ENCODE assay signal across 12 cellular contexts in genomic region chr13:33757713-33758112, GRCh38.
DNase-seq lines count a peak whose midpoint lies in the region; ATAC-seq and FAIRE-seq lines count a peak whose summit lies in the region.
"Had no signal": no experiment of that assay in that cellular context is flagged by ENCODE, and none has a peak within 500 bp of the region (broad histone marks: within the 10 kb centered on the region; RNA-seq: fewer than 3 reads in every experiment).

No MANE protein-coding gene starts in this region.

- peaks cover 4 to 5% of the 10 kb centered on the region in 2 donors for H3K27me3 Mint-ChIP-seq in stimulated activated naive B cell treated with anti-CD40 and anti-IgM and Interleukin-4, amounts not matched to agents 10 μg/mL and 1 μg/mL and 100 μg/mL, for 72 hours

- no peaks in the 10 kb centered on the region for H3K36me3 Mint-ChIP-seq in stimulated activated naive B cell treated with anti-CD40 and anti-IgM and Interleukin-4, amounts not matched to agents 10 μg/mL and 1 μg/mL and 100 μg/mL, for 72 hours

- no peak for FAIRE-seq in urothelium cell line (lab: Jason Lieb, UNC)
- FAIRE-seq: D721Med had no signal

- DNase-seq in stimulated activated naive B cell treated with anti-CD40 and anti-IgM and Interleukin-4, amounts not matched to agents 10 μg/mL and 1 μg/mL and 100 μg/mL, for 72 hours: no peak
- no peak for DNase-seq in G401 (ENCODE audit: low spot score)
- no peak for DNase-seq in NCI-H1694 (lab: John Stamatoyannopoulos, UW)
- DNase-seq in urothelium cell line (ENCODE audit: low spot score): no peak
- DNase-seq: activated T-cell treated with anti-CD3 and anti-CD28 coated beads, Interleukin-2, amount 50 U/mL, for 24 hours; NCI-H1436; right cardiac atrium; transverse colon had no signal

- no peaks in the 10 kb centered on the region for H3K9me3 Mint-ChIP-seq in stimulated activated naive B cell treated with anti-CD40 and anti-IgM and Interleukin-4, amounts not matched to agents 10 μg/mL and 1 μg/mL and 100 μg/mL, for 72 hours
- H3K9me3 Mint-ChIP-seq: activated T-cell treated with anti-CD3 and anti-CD28 coated beads, Interleukin-2, amount 50 U/mL, for 24 hours had no signal

- H3K4me3 Mint-ChIP-seq in stimulated activated naive B cell treated with anti-CD40 and anti-IgM and Interleukin-4, amounts not matched to agents 10 μg/mL and 1 μg/mL and 100 μg/mL, for 72 hours: peak overlapping the region in 1 of 2 donors; percentile 47
- H3K4me3 Mint-ChIP-seq: activated T-cell treated with anti-CD3 and anti-CD28 coated beads, Interleukin-2, amount 50 U/mL, for 24 hours had no signal

- no peak overlapping the region for H3K27ac Mint-ChIP-seq in stimulated activated naive B cell treated with anti-CD40 and anti-IgM and Interleukin-4, amounts not matched to agents 10 μg/mL and 1 μg/mL and 100 μg/mL, for 72 hours
- H3K27ac Mint-ChIP-seq: activated T-cell treated with anti-CD3 and anti-CD28 coated beads, Interleukin-2, amount 50 U/mL, for 24 hours had no signal

- ATAC-seq in GM19035 (IDR thresholded peaks at IDR 0.05; ENCODE audit: unreplicated experiment) (peak; percentile 65), HG02759 (IDR thresholded peaks at IDR 0.05; ENCODE audit: unreplicated experiment) (peak; percentile 73), HG03469 (IDR thresholded peaks at IDR 0.05; ENCODE audit: unreplicated experiment) (peak; percentile 73)
- ATAC-seq in stimulated activated naive B cell treated with anti-CD40 and anti-IgM and Interleukin-4, amounts not matched to agents 10 μg/mL and 1 μg/mL and 100 μg/mL, for 72 hours (replicated peaks): peak; percentile 78 to 92
- ATAC-seq: right cardiac atrium had no signal

- in situ Hi-C loops in G401 (cut with HindIII; ENCODE audit: low sequenced_read_pairs): no loop called here

- H3K4me1 Mint-ChIP-seq in stimulated activated naive B cell treated with anti-CD40 and anti-IgM and Interleukin-4, amounts not matched to agents 10 μg/mL and 1 μg/mL and 100 μg/mL, for 72 hours: peaks cover 9 to 10% of the 10 kb centered on the region in 2 donors
